In genomic region chr19:576768-577438, GRCh38 we compare ENCODE assay signal across 13 cellular contexts. TPM values are rescaled to one million over a fixed set of nuclear protein-coding genes. Genes with fewer than 3 reads are reported as not detected.
DNase-seq lines count a peak whose midpoint lies in the region; ATAC-seq and TF ChIP-seq lines count a peak whose summit lies in the region.
"Had no signal": no experiment of that assay in that cellular context is flagged by ENCODE, and none has a peak within 500 bp of the region (broad histone marks: within the 10 kb centered on the region; RNA-seq: fewer than 3 reads in every experiment).

No MANE protein-coding gene starts in this region.

- CTCF ChIA-PET in MCF 10A (lab: Yijun Ruan, JAX) = interaction anchor here (0.6 to 1.7 kb wide), 3 partner anchors 11 to 617 kb away, joined by 3 to 7 read pairs (median 4); no protein-coding TSS in a partner anchor

- TF ChIP-seq POLR2A in breast epithelium (IDR thresholded peaks at IDR 0.05) = no peak
- TF ChIP-seq POLR2A in transverse colon (IDR thresholded peaks at IDR 0.05) = no peak

- ATAC-seq in GM18502 (IDR thresholded peaks at IDR 0.05; ENCODE audit: poor library complexity, unreplicated experiment) = no peak
- ATAC-seq: mucosa of descending colon had no signal

- H3K27me3 ChIP-seq in breast epithelium (no peaks in the 10 kb centered on the region), endodermal cell (ENCODE audit: control insufficient read depth, insufficient read depth, low read length, poor library complexity, severe bottlenecking) (no peaks in the 10 kb centered on the region), skeletal muscle tissue (ENCODE audit: control insufficient read depth in 3 of 3, insufficient read depth in 3 of 3, low read length in 3 of 3) (no peaks in the 10 kb centered on the region), transverse colon (no peaks in the 10 kb centered on the region)
- H3K27me3 ChIP-seq: thyroid gland had no signal

- no TSS peak for BruUV-seq in MCF 10A (replicated peaks; lab: Mats Ljungman, UMichigan)

- H3K9me3 Mint-ChIP-seq in MCF 10A (ENCODE audit: unreplicated experiment) (no peaks in the 10 kb centered on the region), endodermal cell (no peaks in the 10 kb centered on the region)
- H3K9me3 Mint-ChIP-seq: dendritic cell treated with granulocyte-macrophage colony-stimulating factor and Interleukin-4, amounts not matched to agents 40 ng/mL and 50 ng/mL, for 4 days had no signal

- no peaks in the 10 kb centered on the region for H3K36me3 ChIP-seq in breast epithelium
- H3K36me3 ChIP-seq in endodermal cell (ENCODE audit: control insufficient read depth, insufficient read depth, low read length) = peaks cover 39% of the 10 kb centered on the region
- H3K36me3 ChIP-seq in skeletal muscle tissue (ENCODE audit: control insufficient read depth in 3 of 3, insufficient read depth in 3 of 3, low read length in 3 of 3) = peaks cover 16 to 34% (median 22%) of the 10 kb centered on the region in 3 donors
- H3K36me3 ChIP-seq in transverse colon = peaks cover 0 to 10% (median 5%) of the 10 kb centered on the region in 4 donors

- intact Hi-C loops in MCF 10A (cut with micrococcal nuclease) (no loop called here), breast epithelium (cut with DNase I; ENCODE audit: low total_unique reads) (no loop called here), transverse colon (cut with DNase I; ENCODE audit: low total_unique reads) (no loop called here)

- peak overlapping the region; percentile 85 for H3K4me3 Mint-ChIP-seq in MCF 10A (ENCODE audit: unreplicated experiment)
- no peak overlapping the region for H3K4me3 Mint-ChIP-seq in endodermal cell
- H3K4me3 Mint-ChIP-seq: dendritic cell treated with granulocyte-macrophage colony-stimulating factor and Interleukin-4, amounts not matched to agents 40 ng/mL and 50 ng/mL, for 4 days had no signal

- H3K9me3 ChIP-seq in breast epithelium (no peaks in the 10 kb centered on the region), endodermal cell (ENCODE audit: control insufficient read depth, low read length) (no peaks in the 10 kb centered on the region), skeletal muscle tissue (ENCODE audit: control insufficient read depth in 3 of 3, low read length in 3 of 3) (no peaks in the 10 kb centered on the region), transverse colon (no peaks in the 10 kb centered on the region)
- H3K9me3 ChIP-seq: mucosa of descending colon, thyroid gland had no signal

- H3K4me1 Mint-ChIP-seq in MCF 10A (ENCODE audit: insufficient read depth, unreplicated experiment) = peaks cover 17% of the 10 kb centered on the region
- peaks cover 13% of the 10 kb centered on the region for H3K4me1 Mint-ChIP-seq in endodermal cell

- H3K36me3 Mint-ChIP-seq in MCF 10A (ENCODE audit: insufficient read depth, unreplicated experiment) (peaks cover 36% of the 10 kb centered on the region), endodermal cell (ENCODE audit: low read depth) (peaks cover 16% of the 10 kb centered on the region)

- no peak for TF ChIP-seq EP300 in transverse colon (IDR thresholded peaks at IDR 0.05; ENCODE audit: low read depth)

- H3K27ac Mint-ChIP-seq in MCF 10A (ENCODE audit: low read depth, unreplicated experiment) = peak overlapping the region; percentile 79
- peak overlapping the region; percentile 58 for H3K27ac Mint-ChIP-seq in endodermal cell
- H3K27ac Mint-ChIP-seq: dendritic cell treated with granulocyte-macrophage colony-stimulating factor and Interleukin-4, amounts not matched to agents 40 ng/mL and 50 ng/mL, for 4 days had no signal

- TF ChIP-seq CTCF in MCF 10A (IDR thresholded peaks at IDR 0.05; ENCODE audit: unreplicated experiment) = no peak
- no peak for TF ChIP-seq CTCF in breast epithelium (IDR thresholded peaks at IDR 0.05)
- no peak for TF ChIP-seq CTCF in endodermal cell (conservative IDR thresholded peaks at IDR 0.05)
- TF ChIP-seq CTCF in transverse colon (IDR thresholded peaks at IDR 0.05) = no peak

- WGBS in endodermal cell (ENCODE audit: insufficient coverage in 1 of 2, insufficient read length in 1 of 2), 2 experiments = 95 to 100% methylated on average over 23 to 28 of the region's 28 CpGs
- 82 to 83% methylated on average over 12 to 26 of the region's 28 CpGs for WGBS in transverse colon (ENCODE audit: low coverage in 1 of 2), 2 donors

- H3K9ac ChIP-seq in endodermal cell (ENCODE audit: extremely low read depth, low read length, poor library complexity, severe bottlenecking) (no peak overlapping the region), skeletal muscle tissue (ENCODE audit: low read depth in 1 of 3, low read length in 3 of 3) (peak overlapping the region in 2 of 3 donors; percentile 45 to 94)

- in situ Hi-C loops in transverse colon (cut with MboI; ENCODE audit: low pct_ligation_motif_present in 1 of 4, low pct_unique_long_range_greater_than_20kb in 1 of 4, low sequenced_read_pairs in 3 of 4) = no loop called here

- H3K27me3 Mint-ChIP-seq in MCF 10A (ENCODE audit: insufficient read depth, unreplicated experiment) (no peaks in the 10 kb centered on the region), endodermal cell (ENCODE audit: insufficient read depth) (no peaks in the 10 kb centered on the region)
- H3K27me3 Mint-ChIP-seq: dendritic cell treated with granulocyte-macrophage colony-stimulating factor and Interleukin-4, amounts not matched to agents 40 ng/mL and 50 ng/mL, for 4 days had no signal

- no peak for DNase-seq in MCF 10A (ENCODE audit: unreplicated experiment)
- no peak for DNase-seq in breast epithelium (ENCODE audit: low spot score in 2 of 2)
- DNase-seq in endodermal cell = no peak
- no peak for DNase-seq in transverse colon
- DNase-seq: activated CD4-positive, CD25-positive, alpha-beta regulatory T cell treated with anti-CD3 and anti-CD28 coated beads, Interleukin-2, amount 50 U/mL, for 72 hours; NCI-H1694 treated with DMSO at 0.1 percent for 48 hours; NCI-H510A; thyroid gland had no signal

- H3K4me1 ChIP-seq in breast epithelium (peaks cover 11 to 23% of the 10 kb centered on the region in 2 donors), endodermal cell (ENCODE audit: control insufficient read depth, insufficient read depth, low read length) (peaks cover 3% of the 10 kb centered on the region), skeletal muscle tissue (ENCODE audit: control insufficient read depth in 3 of 3, insufficient read depth in 3 of 3, low read length in 3 of 3) (peaks cover 32 to 56% (median 52%) of the 10 kb centered on the region in 3 donors), transverse colon (peaks cover 19 to 41% (median 36%) of the 10 kb centered on the region in 4 donors)

- no peak overlapping the region for H3K27ac ChIP-seq in breast epithelium
- H3K27ac ChIP-seq in endodermal cell (ENCODE audit: low read depth, low read length) = no peak overlapping the region
- no peak overlapping the region for H3K27ac ChIP-seq in skeletal muscle tissue (ENCODE audit: low read depth, low read length)
- no peak overlapping the region for H3K27ac ChIP-seq in transverse colon

- H3K4me3 ChIP-seq in breast epithelium (no peak overlapping the region), endodermal cell (ENCODE audit: low read length) (no peak overlapping the region), skeletal muscle tissue (ENCODE audit: low read length in 3 of 3) (peak overlapping the region in 2 of 3 donors; percentile 61 to 78), transverse colon (no peak overlapping the region)
- H3K4me3 ChIP-seq: mucosa of descending colon, thyroid gland had no signal

- POLR2A ChIA-PET in MCF 10A (lab: Yijun Ruan, JAX) = interaction anchor here (0.6 to 7.7 kb wide), 15 partner anchors 8 to 175 kb away, joined by 3 to 110 read pairs (median 5); partner anchors contain the start of genes CDC34, POLRMT, RNF126 and TPGS1

RNA-seq across cellular contexts. Expression of gene BSG, which starts 4.5 kb away (rescaled TPM):
- total RNA-seq in MCF 10A (2022) (550 and 557 TPM in 2 replicates), breast epithelium (100 to 1,000 TPM; 270 to 515 (median 282) TPM), endodermal cell (100 to 1,000 TPM; 808 to 833 TPM), skeletal muscle tissue (144 TPM), transverse colon (1,000 to 10,000 TPM in 3 of 4 donors, 100 to 1,000 TPM in 1; 909 to 2,228 (median 1,224) TPM)
- polyA plus RNA-seq in endodermal cell (2013, experiment 1 of 2) = 629 TPM
- polyA plus RNA-seq in endodermal cell (2013, experiment 2 of 2) = 588 TPM

RNA-seq across cellular contexts. Expression of gene HCN2, which starts 12.8 kb away (rescaled TPM):
- 0.68 and 1.2 TPM in 2 replicates for total RNA-seq in MCF 10A (2022)
- under 1 TPM in 2 of 3 donors, not detected in 1; under 0.01 to 0.44 TPM for total RNA-seq in breast epithelium
- under 1 TPM; 0.15 to 0.75 TPM for total RNA-seq in endodermal cell
- 1.2 TPM for polyA plus RNA-seq in endodermal cell (2013, experiment 1 of 2)
- 0.79 TPM for polyA plus RNA-seq in endodermal cell (2013, experiment 2 of 2)
- not detected for total RNA-seq in skeletal muscle tissue
- under 1 TPM in 3 of 4 donors, not detected in 1; 0.14 to 1.00 (median 0.64) TPM for total RNA-seq in transverse colon
- total RNA-seq: thyroid gland had no signal

RNA-seq across cellular contexts. Expression of gene GZMM, which starts 33.0 kb away (rescaled TPM):
- total RNA-seq in MCF 10A (2022) (not detected in 2 replicates), breast epithelium (1 to 10 TPM in 1 of 3 donors, under 1 TPM in 1, not detected in 1; 0.33 to 1.1 TPM), endodermal cell (under 1 TPM in 1 of 2 donors, not detected in 1; 0.51 TPM), skeletal muscle tissue (not detected), transverse colon (1 to 10 TPM in 2 of 4 donors, not detected in 2; 1.1 to 1.8 TPM)
- polyA plus RNA-seq in endodermal cell (2013, experiment 1 of 2) = not detected
- not detected for polyA plus RNA-seq in endodermal cell (2013, experiment 2 of 2)
- total RNA-seq: H4 had no signal

RNA-seq across cellular contexts. Expression of gene CDC34, which starts 45.3 kb away (rescaled TPM):
- total RNA-seq in MCF 10A (2022) = 49.7 and 61.3 TPM in 2 replicates
- total RNA-seq in breast epithelium = 10 to 100 TPM; 44.6 to 69.5 (median 49.3) TPM
- total RNA-seq in endodermal cell = 100 to 1,000 TPM; 128 to 138 TPM
- polyA plus RNA-seq in endodermal cell (2013, experiment 1 of 2) = 116 TPM
- polyA plus RNA-seq in endodermal cell (2013, experiment 2 of 2) = 123 TPM
- 73.1 TPM for total RNA-seq in skeletal muscle tissue
- 100 to 1,000 TPM in 3 of 4 donors, 10 to 100 TPM in 1; 72.0 to 116 (median 103) TPM for total RNA-seq in transverse colon

RNA-seq across cellular contexts. Expression of gene POLRMT, which starts 56.4 kb away (rescaled TPM):
- total RNA-seq in MCF 10A (2022) (36.9 and 40.9 TPM in 2 replicates), breast epithelium (10 to 100 TPM; 21.9 to 34.7 (median 28.2) TPM), endodermal cell (10 to 100 TPM; 76.6 to 86.4 TPM), skeletal muscle tissue (17.7 TPM), transverse colon (100 to 1,000 TPM in 1 of 4 donors, 10 to 100 TPM in 3; 45.9 to 114 (median 63.9) TPM)
- 58.5 TPM for polyA plus RNA-seq in endodermal cell (2013, experiment 1 of 2)
- 53.7 TPM for polyA plus RNA-seq in endodermal cell (2013, experiment 2 of 2)

Comparison
In these comparisons a context has a peak if more than half of its experiments do, and no peak if none do; other contexts are left out.
1. H3K4me3 ChIP-seq: peak in skeletal muscle tissue (2 of 3); none in breast epithelium (0 of 3), endodermal cell (single experiment) and transverse colon (0 of 4).